ENCODE assay signal across 8 cellular contexts in the genomic region with DNA sequence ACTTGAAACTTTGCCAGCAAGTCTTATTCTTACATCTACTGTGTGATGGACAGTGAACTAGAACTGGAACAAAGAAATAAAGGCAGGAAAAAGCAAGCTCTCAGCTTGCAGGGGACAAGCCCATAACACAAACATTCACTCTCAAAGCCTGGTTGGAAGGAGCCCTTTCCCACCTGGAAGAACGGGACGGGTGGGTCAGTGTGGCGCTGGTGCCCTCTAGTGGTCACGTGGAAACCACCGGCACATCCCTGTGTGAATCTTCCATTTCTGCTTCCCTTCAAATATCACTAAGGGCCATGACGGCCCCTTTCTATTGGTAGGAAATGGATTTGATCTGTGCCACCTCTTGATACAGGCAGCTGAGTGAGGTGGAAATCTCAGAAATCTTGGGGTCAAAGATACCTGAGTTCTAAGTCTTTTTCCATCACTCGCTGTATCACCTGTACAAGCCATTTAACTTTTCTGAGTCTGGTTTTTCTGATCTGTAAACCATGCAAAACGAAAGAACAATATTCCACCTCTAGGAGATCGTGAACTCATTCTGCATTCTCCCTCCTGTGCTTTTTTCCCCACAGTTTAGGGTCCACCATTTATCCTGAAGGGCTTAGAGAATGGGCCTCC.
DNase-seq lines count a peak whose midpoint lies in the region; ATAC-seq, FAIRE-seq and TF ChIP-seq lines count a peak whose summit lies in the region.

No MANE protein-coding gene starts in this region.

- CTCF ChIA-PET in A549 (lab: Yijun Ruan, JAX), result interaction anchor here (0.6 to 6.6 kb wide), 28 partner anchors 9 to 903 kb away, joined by 3 to 58 read pairs (median 4); a partner anchor contains a TSS

- peak; percentile 49 for FAIRE-seq in A549 (lab: Jason Lieb, UNC)

- TF ChIP-seq POLR2A in A549 (IDR thresholded peaks at IDR 0.05; ENCODE audit: low read length) (no peak), testis (IDR thresholded peaks at IDR 0.05) (no peak)

- H3K36me3 ChIP-seq in GM06990 (ENCODE audit: control insufficient read depth, insufficient read depth, low read length) (no peaks in the 10 kb centered on the region), mucosa of descending colon (ENCODE audit: low read depth) (no peaks in the 10 kb centered on the region), testis (ENCODE audit: low read depth, missing control alignments) (no peaks in the 10 kb centered on the region)

- intact Hi-C loops in mucosa of descending colon (cut with DNase I, micrococcal nuclease) (no loop called here), testis (cut with DNase I; ENCODE audit: low total_unique reads) (no loop called here)

- H3K27ac ChIP-seq in A549, result no peak overlapping the region
- no peak overlapping the region for H3K27ac ChIP-seq in testis

- H3K27me3 ChIP-seq in GM06990 (replicated peaks; ENCODE audit: control insufficient read depth, insufficient read depth, low read length), result no peaks in the 10 kb centered on the region; the same call in 1 of the 2 replicates
- H3K27me3 ChIP-seq in testis, result no peaks in the 10 kb centered on the region

- peak; percentile 90 to 91 for TF ChIP-seq RAD21 in A549 (conservative IDR thresholded peaks at IDR 0.05 in 1 of 2, IDR thresholded peaks at IDR 0.05 in 1 of 2)

- H3K9me3 ChIP-seq in A549, result no peaks in the 10 kb centered on the region
- peaks cover 2% of the 10 kb centered on the region for H3K9me3 ChIP-seq in mucosa of descending colon
- no peaks in the 10 kb centered on the region for H3K9me3 ChIP-seq in testis

- ATAC-seq in A549, result peak; percentile 93 to 97
- ATAC-seq in mucosa of descending colon, result peak; percentile 62

- TF ChIP-seq CTCF in A549 (IDR thresholded peaks at IDR 0.05) (peak; percentile 88), GM06990 (IDR thresholded peaks at IDR 0.05; ENCODE audit: insufficient read depth, low read length, poor library complexity, severe bottlenecking) (peak; percentile 88), mucosa of descending colon (IDR thresholded peaks at IDR 0.05) (peak; percentile 55), testis (IDR thresholded peaks at IDR 0.05) (peak; percentile 43 to 84 (median 69))

- no peak for TF ChIP-seq EP300 in A549 (IDR thresholded peaks at IDR 0.05)

- WGBS in A549 (ENCODE audit: missing lambda C conversion rate), result 13% methylated on average over 9 of the region's 9 CpGs
- WGBS in testis, 2 donors, result 26 to 28% methylated on average over 9 of the region's 9 CpGs

- H3K4me1 ChIP-seq in A549 (no peaks in the 10 kb centered on the region), mucosa of descending colon (ENCODE audit: low read depth) (no peaks in the 10 kb centered on the region), testis (no peaks in the 10 kb centered on the region)

- POLR2A ChIA-PET in A549 (lab: Yijun Ruan, JAX), result no interaction called here

- H3K4me3 ChIP-seq in A549 (no peak overlapping the region), GM06990 (replicated peaks; ENCODE audit: low read depth, low read length) (no peak overlapping the region), mucosa of descending colon (no peak overlapping the region), testis (no peak overlapping the region)

- H3K4me2 ChIP-seq in A549, result no peak overlapping the region

- DNase-seq in A549 (ENCODE audit: low read depth in 1 of 2, low spot score in 1 of 2) (peak; percentile 57 to 68), GM06990 (ENCODE audit: extremely low read depth, insufficient read length) (no peak), NCI-H1105 treated with DMSO at 0.1 percent for 48 hours (lab: John Stamatoyannopoulos, UW) (peak; percentile 46), epidermal melanocyte (ENCODE audit: insufficient read length, low spot score) (peak; percentile 46), mucosa of descending colon (peak in 2 of 3 donors; percentile 44 to 53), testis (peak; percentile 73), cortex of kidney (lab: John Stamatoyannopoulos, UW) (no peak)
- DNase-seq in activated CD4-positive, alpha-beta T cell treated with anti-CD3 and anti-CD28 coated beads, Interleukin-2, amount 50 U/mL, for 1 hour, result peak; percentile 24

TF ChIP-seq in A549, 52 proteins besides CTCF, POLR2A, EP300 and RAD21:
- TF ChIP-seq SMC3 (IDR thresholded peaks at IDR 0.05), result peak; percentile 81
- TF ChIP-seq, protein P1, sequence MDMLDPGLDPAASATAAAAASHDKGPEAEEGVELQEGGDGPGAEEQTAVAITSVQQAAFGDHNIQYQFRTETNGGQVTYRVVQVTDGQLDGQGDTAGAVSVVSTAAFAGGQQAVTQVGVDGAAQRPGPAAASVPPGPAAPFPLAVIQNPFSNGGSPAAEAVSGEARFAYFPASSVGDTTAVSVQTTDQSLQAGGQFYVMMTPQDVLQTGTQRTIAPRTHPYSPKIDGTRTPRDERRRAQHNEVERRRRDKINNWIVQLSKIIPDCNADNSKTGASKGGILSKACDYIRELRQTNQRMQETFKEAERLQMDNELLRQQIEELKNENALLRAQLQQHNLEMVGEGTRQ (IDR thresholded peaks at IDR 0.05), result peak; percentile 34; the same call in 1 of the 2 replicates
- TF ChIP-seq, protein P2, sequence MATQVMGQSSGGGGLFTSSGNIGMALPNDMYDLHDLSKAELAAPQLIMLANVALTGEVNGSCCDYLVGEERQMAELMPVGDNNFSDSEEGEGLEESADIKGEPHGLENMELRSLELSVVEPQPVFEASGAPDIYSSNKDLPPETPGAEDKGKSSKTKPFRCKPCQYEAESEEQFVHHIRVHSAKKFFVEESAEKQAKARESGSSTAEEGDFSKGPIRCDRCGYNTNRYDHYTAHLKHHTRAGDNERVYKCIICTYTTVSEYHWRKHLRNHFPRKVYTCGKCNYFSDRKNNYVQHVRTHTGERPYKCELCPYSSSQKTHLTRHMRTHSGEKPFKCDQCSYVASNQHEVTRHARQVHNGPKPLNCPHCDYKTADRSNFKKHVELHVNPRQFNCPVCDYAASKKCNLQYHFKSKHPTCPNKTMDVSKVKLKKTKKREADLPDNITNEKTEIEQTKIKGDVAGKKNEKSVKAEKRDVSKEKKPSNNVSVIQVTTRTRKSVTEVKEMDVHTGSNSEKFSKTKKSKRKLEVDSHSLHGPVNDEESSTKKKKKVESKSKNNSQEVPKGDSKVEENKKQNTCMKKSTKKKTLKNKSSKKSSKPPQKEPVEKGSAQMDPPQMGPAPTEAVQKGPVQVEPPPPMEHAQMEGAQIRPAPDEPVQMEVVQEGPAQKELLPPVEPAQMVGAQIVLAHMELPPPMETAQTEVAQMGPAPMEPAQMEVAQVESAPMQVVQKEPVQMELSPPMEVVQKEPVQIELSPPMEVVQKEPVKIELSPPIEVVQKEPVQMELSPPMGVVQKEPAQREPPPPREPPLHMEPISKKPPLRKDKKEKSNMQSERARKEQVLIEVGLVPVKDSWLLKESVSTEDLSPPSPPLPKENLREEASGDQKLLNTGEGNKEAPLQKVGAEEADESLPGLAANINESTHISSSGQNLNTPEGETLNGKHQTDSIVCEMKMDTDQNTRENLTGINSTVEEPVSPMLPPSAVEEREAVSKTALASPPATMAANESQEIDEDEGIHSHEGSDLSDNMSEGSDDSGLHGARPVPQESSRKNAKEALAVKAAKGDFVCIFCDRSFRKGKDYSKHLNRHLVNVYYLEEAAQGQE (IDR thresholded peaks at IDR 0.05), result no peak

Comparison
In these comparisons a context has a peak if more than half of its experiments do, and no peak if none do; other contexts are left out.
1. DNase-seq: peak in A549 (2 of 2), NCI-H1105 treated with DMSO at 0.1 percent for 48 hours (single experiment), activated CD4-positive, alpha-beta T cell treated with anti-CD3 and anti-CD28 coated beads, Interleukin-2, amount 50 U/mL, for 1 hour (single experiment), epidermal melanocyte (single experiment), mucosa of descending colon (2 of 3) and testis (single experiment); none in GM06990 (single experiment) and cortex of kidney (single experiment).
2. Peak in every context shown above with its lines, with median percentiles within 50 percentile points of each other: CTCF ChIP-seq.